Comparison of ENCODE assay signal across 9 cellular contexts in genomic region chr19:1861599-1862031, GRCh38. TPM values are rescaled to one million over a fixed set of nuclear protein-coding genes. Genes with fewer than 3 reads are reported as not detected.
DNase-seq lines count a peak whose midpoint lies in the region; ATAC-seq and TF ChIP-seq lines count a peak whose summit lies in the region.
"Had no signal": no experiment of that assay in that cellular context is flagged by ENCODE, and none has a peak within 500 bp of the region (broad histone marks: within the 10 kb centered on the region; RNA-seq: fewer than 3 reads in every experiment).

No MANE protein-coding gene starts in this region.

- H3K27me3 ChIP-seq in stomach = peaks cover 0 to 9% (median 0%) of the 10 kb centered on the region in 3 donors

- H3K4me1 Mint-ChIP-seq in T-helper 2 cell treated with Interferon-gamma antibody and Interleukin-4, amounts not matched to agents 5 μg/mL and 100 μg/mL, for 36 hours (ENCODE audit: low read depth) = peaks cover 8% of the 10 kb centered on the region
- peaks cover 55% of the 10 kb centered on the region for H3K4me1 Mint-ChIP-seq in activated CD8-positive, alpha-beta T cell treated with anti-CD3 and anti-CD28 coated beads, Interleukin-2, amount 10 ng/mL, durations not matched to agents 7 days and 5 days (ENCODE audit: low read depth)

- H3K4me3 ChIP-seq in iPS-18c (ENCODE audit: insufficient read depth, low read depth, low read length) = peak overlapping the region; percentile 69
- H3K4me3 ChIP-seq in stomach = peak overlapping the region; percentile 66 to 89 (median 84)

- peak overlapping the region; percentile 96 for H3K4me3 Mint-ChIP-seq in T-helper 2 cell treated with Interferon-gamma antibody and Interleukin-4, amounts not matched to agents 5 μg/mL and 100 μg/mL, for 36 hours
- H3K4me3 Mint-ChIP-seq in activated CD8-positive, alpha-beta T cell treated with anti-CD3 and anti-CD28 coated beads, Interleukin-2, amount 10 ng/mL, durations not matched to agents 7 days and 5 days = peak overlapping the region; percentile 95

- POLR2A ChIA-PET in activated CD8-positive, alpha-beta T cell treated with anti-CD3 and anti-CD28 coated beads, Interleukin-2, amount 10 ng/mL, durations not matched to agents 7 days and 5 days (lab: Charles Lee) = interaction anchor here (1.0 kb wide), 1 partner anchor 232 kb away, joined by 3 read pairs; no protein-coding TSS in a partner anchor

- 40 to 49% (median 44%) methylated on average over 23 of the region's 23 CpGs for WGBS in stomach, 5 donors

- H3K36me3 ChIP-seq in stomach = no peaks in the 10 kb centered on the region

- no peak for DNase-seq in T-helper 2 cell treated with Interferon-gamma antibody and Interleukin-4, amounts not matched to agents 5 μg/mL and 100 μg/mL, for 36 hours (ENCODE audit: low spot score)
- DNase-seq in T-helper 2 cell (no peak), stomach (no peak), epidermal melanocyte (ENCODE audit: insufficient read length, low spot score) (no peak), NCI-H2196 treated with DMSO at 0.1 percent for 48 hours (lab: John Stamatoyannopoulos, UW; ENCODE audit: unreplicated experiment) (no peak)
- no peak for DNase-seq in activated CD8-positive, alpha-beta T cell treated with anti-CD3 and anti-CD28 coated beads, Interleukin-2, amount 10 ng/mL, durations not matched to agents 7 days and 5 days
- DNase-seq: NCI-H2227 treated with DMSO at 0.1 percent for 48 hours had no signal

- TF ChIP-seq POLR2A in stomach (IDR thresholded peaks at IDR 0.05) = no peak

- H3K9me3 ChIP-seq in iPS-18c (ENCODE audit: control insufficient read depth, insufficient read depth, low read length) (no peaks in the 10 kb centered on the region), stomach (no peaks in the 10 kb centered on the region)

- no peaks in the 10 kb centered on the region for H3K27me3 Mint-ChIP-seq in T-helper 2 cell treated with Interferon-gamma antibody and Interleukin-4, amounts not matched to agents 5 μg/mL and 100 μg/mL, for 36 hours (ENCODE audit: low read depth)
- H3K27me3 Mint-ChIP-seq in activated CD8-positive, alpha-beta T cell treated with anti-CD3 and anti-CD28 coated beads, Interleukin-2, amount 10 ng/mL, durations not matched to agents 7 days and 5 days (ENCODE audit: low read depth) = no peaks in the 10 kb centered on the region

- no peaks in the 10 kb centered on the region for H3K9me3 Mint-ChIP-seq in T-helper 2 cell treated with Interferon-gamma antibody and Interleukin-4, amounts not matched to agents 5 μg/mL and 100 μg/mL, for 36 hours
- H3K9me3 Mint-ChIP-seq in activated CD8-positive, alpha-beta T cell treated with anti-CD3 and anti-CD28 coated beads, Interleukin-2, amount 10 ng/mL, durations not matched to agents 7 days and 5 days (ENCODE audit: insufficient read depth) = no peaks in the 10 kb centered on the region

- CTCF ChIA-PET in activated CD8-positive, alpha-beta T cell treated with anti-CD3 and anti-CD28 coated beads, Interleukin-2, amount 10 ng/mL, durations not matched to agents 7 days and 5 days (lab: Charles Lee) = no interaction called here

- peak overlapping the region; percentile 68 for H3K27ac Mint-ChIP-seq in T-helper 2 cell treated with Interferon-gamma antibody and Interleukin-4, amounts not matched to agents 5 μg/mL and 100 μg/mL, for 36 hours
- H3K27ac Mint-ChIP-seq in activated CD8-positive, alpha-beta T cell treated with anti-CD3 and anti-CD28 coated beads, Interleukin-2, amount 10 ng/mL, durations not matched to agents 7 days and 5 days = peak overlapping the region; percentile 43

- peaks cover 58 to 73% (median 70%) of the 10 kb centered on the region in 4 donors for H3K4me1 ChIP-seq in stomach

- no peak for TF ChIP-seq CTCF in stomach (IDR thresholded peaks at IDR 0.05)

- no peak for TF ChIP-seq EP300 in stomach (IDR thresholded peaks at IDR 0.05)

- peaks cover 2% of the 10 kb centered on the region for H3K36me3 Mint-ChIP-seq in T-helper 2 cell treated with Interferon-gamma antibody and Interleukin-4, amounts not matched to agents 5 μg/mL and 100 μg/mL, for 36 hours (ENCODE audit: low read depth)
- peaks cover 6% of the 10 kb centered on the region for H3K36me3 Mint-ChIP-seq in activated CD8-positive, alpha-beta T cell treated with anti-CD3 and anti-CD28 coated beads, Interleukin-2, amount 10 ng/mL, durations not matched to agents 7 days and 5 days (ENCODE audit: low read depth)

- intact Hi-C loops in stomach (cut with DNase I; ENCODE audit: low total_unique reads) = no loop called here

- peak overlapping the region in 4 of 5 donors; percentile 70 to 93 (median 81) for H3K27ac ChIP-seq in stomach

- ATAC-seq in activated CD8-positive, alpha-beta T cell treated with anti-CD3 and anti-CD28 coated beads, Interleukin-2, amount 10 ng/mL, durations not matched to agents 7 days and 5 days = no peak
- no peak for ATAC-seq in HG03175 (IDR thresholded peaks at IDR 0.05; ENCODE audit: unreplicated experiment)

RNA-seq across cellular contexts. Expression of gene KLF16, which starts 1.8 kb away (rescaled TPM):
- total RNA-seq in activated CD8-positive, alpha-beta T cell treated with anti-CD3 and anti-CD28 coated beads, Interleukin-2, amount 10 ng/mL, durations not matched to agents 7 days and 5 days = 10 to 100 TPM; 26.5 to 29.8 TPM
- total RNA-seq in stomach = 10 to 100 TPM in 2 of 5 donors, 1 to 10 TPM in 2, not detected in 1; 3.5 to 31.9 (median 15.8) TPM
- 1 to 10 TPM; 5.0 to 7.6 (median 6.6) TPM for polyA plus RNA-seq in stomach

RNA-seq across cellular contexts. Expression of gene REXO1, which starts 13.3 kb away (rescaled TPM):
- 10 to 100 TPM; 47.9 to 52.9 TPM for total RNA-seq in activated CD8-positive, alpha-beta T cell treated with anti-CD3 and anti-CD28 coated beads, Interleukin-2, amount 10 ng/mL, durations not matched to agents 7 days and 5 days
- 100 to 1,000 TPM in 1 of 5 donors, 10 to 100 TPM in 4; 10.1 to 164 (median 25.7) TPM for total RNA-seq in stomach
- 10 to 100 TPM; 10.1 to 15.5 (median 15.2) TPM for polyA plus RNA-seq in stomach

RNA-seq across cellular contexts. Expression of gene ABHD17A, which starts 23.7 kb away (rescaled TPM):
- total RNA-seq in activated CD8-positive, alpha-beta T cell treated with anti-CD3 and anti-CD28 coated beads, Interleukin-2, amount 10 ng/mL, durations not matched to agents 7 days and 5 days = 100 to 1,000 TPM; 181 to 196 TPM
- total RNA-seq in stomach = 100 to 1,000 TPM in 1 of 5 donors, 10 to 100 TPM in 4; 25.7 to 177 (median 33.0) TPM
- 10 to 100 TPM; 73.0 to 76.3 (median 75.5) TPM for polyA plus RNA-seq in stomach

RNA-seq across cellular contexts. Expression of gene ADAT3, which starts 43.6 kb away (rescaled TPM):
- total RNA-seq in activated CD8-positive, alpha-beta T cell treated with anti-CD3 and anti-CD28 coated beads, Interleukin-2, amount 10 ng/mL, durations not matched to agents 7 days and 5 days = 10 to 100 TPM in 1 of 2 experiments, 1 to 10 TPM in 1; 9.9 to 11.0 TPM
- 10 to 100 TPM in 3 of 5 donors, 1 to 10 TPM in 2; 4.2 to 75.9 (median 18.3) TPM for total RNA-seq in stomach
- 1 to 10 TPM; 5.5 to 6.7 (median 6.0) TPM for polyA plus RNA-seq in stomach

RNA-seq across cellular contexts. Expression of gene SCAMP4, which starts 43.6 kb away (rescaled TPM):
- total RNA-seq in activated CD8-positive, alpha-beta T cell treated with anti-CD3 and anti-CD28 coated beads, Interleukin-2, amount 10 ng/mL, durations not matched to agents 7 days and 5 days = 10 to 100 TPM; 29.9 to 37.2 TPM
- 10 to 100 TPM; 10.7 to 77.6 (median 17.9) TPM for total RNA-seq in stomach
- polyA plus RNA-seq in stomach = 10 to 100 TPM in 2 of 3 donors, 1 to 10 TPM in 1; 7.8 to 23.9 (median 19.4) TPM
